13 cellular contexts compared by ENCODE assay signal in genomic region chr10:31186225-31187010, GRCh38.
DNase-seq lines count a peak whose midpoint lies in the region; ATAC-seq and TF ChIP-seq lines count a peak whose summit lies in the region.
"Had no signal": no experiment of that assay in that cellular context is flagged by ENCODE, and none has a peak within 500 bp of the region (broad histone marks: within the 10 kb centered on the region; RNA-seq: fewer than 3 reads in every experiment).

No MANE protein-coding gene starts in this region.

- H3K9me3 ChIP-seq in heart right ventricle = peaks cover 0 to 4% (median 0%) of the 10 kb centered on the region in 11 donors
- H3K9me3 ChIP-seq: ascending aorta, tibial artery had no signal

- H3K27ac ChIP-seq in heart right ventricle = peak overlapping the region in 6 of 10 donors; percentile 16 to 72 (median 52)
- H3K27ac ChIP-seq: ascending aorta, tibial artery had no signal

- H3K4me3 ChIP-seq in astrocyte of the cerebellum (ENCODE audit: low read depth, low read length) = no peak overlapping the region
- H3K4me3 ChIP-seq in heart right ventricle = peak overlapping the region in 1 of 10 donors; percentile 12
- H3K4me3 ChIP-seq: ascending aorta, tibial artery had no signal

- TF ChIP-seq CTCF in astrocyte of the cerebellum (IDR thresholded peaks at IDR 0.05; ENCODE audit: low read depth, low read length, missing control alignments) (no peak), heart right ventricle (IDR thresholded peaks at IDR 0.05) (peak in 4 of 9 donors; percentile 6 to 40 (median 26))

- H3K27me3 ChIP-seq in heart right ventricle = no peaks in the 10 kb centered on the region
- H3K27me3 ChIP-seq: ascending aorta, tibial artery had no signal

- in situ Hi-C loops in astrocyte of the cerebellum (cut with HindIII; ENCODE audit: low sequenced_read_pairs) = no loop called here

- peaks cover 0 to 16% (median 8%) of the 10 kb centered on the region in 9 donors for H3K4me1 ChIP-seq in heart right ventricle
- H3K4me1 ChIP-seq: tibial artery had no signal

- DNase-seq in HT-29 (ENCODE audit: low spot score) = peak; percentile 38
- peak; percentile 19 for DNase-seq in astrocyte of the cerebellum (ENCODE audit: low read depth)
- DNase-seq in heart right ventricle = no peak
- peak; percentile 15 for DNase-seq in retina
- DNase-seq in NCI-H510A treated with DMSO at 0.1 percent for 48 hours (lab: John Stamatoyannopoulos, UW) = no peak
- no peak for DNase-seq in NCI-H2029 (lab: John Stamatoyannopoulos, UW)
- no peak for DNase-seq in kidney glomerular epithelial cell (lab: John Stamatoyannopoulos, UW)
- DNase-seq: activated CD4-positive, alpha-beta T cell treated with anti-CD3 and anti-CD28 coated beads for 1 hour; NCI-H1417; NCI-H69; tibial artery had no signal

- no peaks in the 10 kb centered on the region for H3K36me3 ChIP-seq in heart right ventricle
- H3K36me3 ChIP-seq: ascending aorta, tibial artery had no signal

- 44 to 48% methylated on average over 7 of the region's 7 CpGs for WGBS in heart right ventricle, 2 donors

- intact Hi-C loops in heart right ventricle (cut with DNase I) = no loop called here

- ATAC-seq in heart right ventricle = peak; percentile 79 to 95 (median 86)
- ATAC-seq: esophagus mucosa had no signal

Comparison
In these comparisons a context has a peak if more than half of its experiments do, and no peak if none do; other contexts are left out.
1. DNase-seq: peak in HT-29 (single experiment), astrocyte of the cerebellum (single experiment) and retina (single experiment); none in heart right ventricle (0 of 2), NCI-H510A treated with DMSO at 0.1 percent for 48 hours (single experiment), NCI-H2029 (single experiment) and kidney glomerular epithelial cell (single experiment).